Comparison of ENCODE assay signal across 33 cellular contexts in the genomic region with DNA sequence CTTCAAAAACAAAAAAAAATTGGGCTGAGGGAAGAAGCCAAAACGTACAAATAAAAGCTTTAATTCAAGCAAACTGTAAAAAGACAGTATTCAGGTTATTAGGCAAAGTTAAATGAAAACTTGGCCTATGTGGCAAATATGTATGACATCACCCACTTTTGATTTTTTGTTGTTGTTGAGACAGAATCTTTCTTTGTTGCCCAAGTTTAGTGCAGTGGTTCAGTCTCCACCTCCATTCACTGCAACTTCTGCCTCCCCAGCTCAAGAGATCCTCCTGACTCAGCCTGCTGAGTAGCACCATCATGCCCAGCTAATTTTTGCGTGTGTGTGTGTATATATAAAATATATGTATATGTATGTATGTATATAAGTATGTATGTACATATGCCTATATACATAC.
"Had no signal": no experiment of that assay in that cellular context is flagged by ENCODE, and none has a peak within 500 bp of the region (broad histone marks: within the 10 kb centered on the region; RNA-seq: fewer than 3 reads in every experiment).

No MANE protein-coding gene starts in this region.

- ATAC-seq: activated CD8-positive, alpha-beta T cell treated with anti-CD3 and anti-CD28 coated beads, Interleukin-2, amount 10 ng/mL, durations not matched to agents 7 days and 5 days; activated naive CD4-positive, alpha-beta T cell treated with anti-CD3 and anti-CD28 coated beads, Interleukin-2, amount 50 U/mL, for 72 hours; K562; PC-3; Right ventricle myocardium inferior; SK-N-SH treated with all-trans-retinoic acid at 6 μM for 48 hours had no signal

- H3K27ac Mint-ChIP-seq: activated CD8-positive, alpha-beta T cell treated with anti-CD3 and anti-CD28 coated beads, Interleukin-2, amount 10 ng/mL, durations not matched to agents 7 days and 5 days; activated naive CD4-positive, alpha-beta T cell treated with anti-CD3 and anti-CD28 coated beads for 36 hours; activated naive CD4-positive, alpha-beta T cell treated with anti-CD3 and anti-CD28 coated beads, Interleukin-2, amount 50 U/mL, for 72 hours; activated T-cell treated with anti-CD3 and anti-CD28 coated beads, Interleukin-2, amount 50 U/mL, for 24 hours; activated T-helper 1 cell treated with anti-CD3 and anti-CD28 coated beads, Interleukin-12 subunit alpha, Interleukin-12 subunit beta, Interleukin-2, Interleukin-4 antibody, amounts not matched to agents 30 ng/mL and 10 ng/mL and 1 ng/mL, durations not matched to agents 14 hours and 24 hours and 36 hours had no signal

- H3K9me3 ChIP-seq: ascending aorta, Peyer's patch had no signal

- H3K27ac ChIP-seq: ascending aorta, Peyer's patch, RWPE1, WERI-Rb-1 had no signal

- H3K36me3 Mint-ChIP-seq: activated naive CD4-positive, alpha-beta T cell treated with anti-CD3 and anti-CD28 coated beads, Interleukin-2, amount 50 U/mL, for 72 hours had no signal

- H3K27me3 ChIP-seq: ascending aorta, Peyer's patch had no signal

- H3K27me3 Mint-ChIP-seq: activated T-cell treated with anti-CD3 and anti-CD28 coated beads, Interleukin-2, amount 50 U/mL, for 24 hours had no signal

- FAIRE-seq: K562 had no signal

- H3K36me3 ChIP-seq: ascending aorta, Peyer's patch, WERI-Rb-1 had no signal

- H3K4me1 ChIP-seq: ascending aorta, Peyer's patch had no signal

- H3K4me3 ChIP-seq: ascending aorta, K562, Peyer's patch had no signal

- DNase-seq: activated CD4-positive, alpha-beta T cell treated with anti-CD3 and anti-CD28 coated beads for 1 hour; activated CD4-positive, alpha-beta T cell treated with anti-CD3 and anti-CD28 coated beads for 48 hours; activated CD4-positive, alpha-beta T cell treated with anti-CD3 and anti-CD28 coated beads, Interleukin-2, amount 50 U/mL, for 4 hours; activated CD4-positive, CD25-positive, alpha-beta regulatory T cell; activated CD8-positive, alpha-beta T cell treated with anti-CD3 and anti-CD28 coated beads, Interleukin-2, amount 10 ng/mL, durations not matched to agents 7 days and 5 days; activated gamma-delta T cell treated with Interleukin-2 at 50 U/mL for 16 hours; activated naive CD4-positive, alpha-beta T cell treated with anti-CD3 and anti-CD28 coated beads for 36 hours; activated T-cell treated with anti-CD3 and anti-CD28 coated beads, Interleukin-2, amount 50 U/mL, for 24 hours; amniotic stem cell; cerebellar nuclear complex; NCI-H1105 treated with DMSO at 0.1 percent for 48 hours; NCI-H1436; NCI-H1694; NCI-H1930; NCI-H2081 treated with DMSO at 0.1 percent for 48 hours; NCI-H226; NCI-H526; NCI-H748 treated with DMSO at 0.1 percent for 48 hours; NK-92 treated with Interleukin-12 subunit alpha and Interleukin-12 subunit beta, amount 100 ng/mL, for 24 hours; PC-3; Peyer's patch; SIG-M5; SW 1271; T-helper 1 cell; T1000; WERI-Rb-1 had no signal

- H3K4me3 Mint-ChIP-seq: activated CD8-positive, alpha-beta T cell treated with anti-CD3 and anti-CD28 coated beads, Interleukin-2, amount 10 ng/mL, durations not matched to agents 7 days and 5 days; activated naive CD4-positive, alpha-beta T cell treated with anti-CD3 and anti-CD28 coated beads for 36 hours; activated T-cell treated with anti-CD3 and anti-CD28 coated beads, Interleukin-2, amount 50 U/mL, for 24 hours; activated T-helper 1 cell treated with anti-CD3 and anti-CD28 coated beads, Interleukin-12 subunit alpha, Interleukin-12 subunit beta, Interleukin-2, Interleukin-4 antibody, amounts not matched to agents 30 ng/mL and 10 ng/mL and 1 ng/mL, durations not matched to agents 14 hours and 24 hours and 36 hours had no signal
